14 cellular contexts compared by ENCODE assay signal in genomic region chr5:102758576-102758975, GRCh38. TPM values are rescaled to one million over a fixed set of nuclear protein-coding genes. Genes with fewer than 3 reads are reported as not detected.
DNase-seq lines count a peak whose midpoint lies in the region; ATAC-seq and TF ChIP-seq lines count a peak whose summit lies in the region.
"Had no signal": no experiment of that assay in that cellular context is flagged by ENCODE, and none has a peak within 500 bp of the region (broad histone marks: within the 10 kb centered on the region; RNA-seq: fewer than 3 reads in every experiment).

No MANE protein-coding gene starts in this region.

- H3K27me3 ChIP-seq in mesenchymal stem cell (ENCODE audit: control insufficient read depth in 1 of 2, insufficient read depth in 1 of 2, low read length in 2 of 2), result peaks cover 0 to 6% of the 10 kb centered on the region in 2 experiments
- H3K27me3 ChIP-seq: ovary, suprapubic skin had no signal

- H2AK5ac ChIP-seq in mesenchymal stem cell (ENCODE audit: low read length, severe bottlenecking), result no peak overlapping the region

- no peak overlapping the region for H3K4me3 ChIP-seq in astrocyte of the spinal cord (ENCODE audit: low read depth, low read length)
- H3K4me3 ChIP-seq in mesenchymal stem cell (ENCODE audit: insufficient read depth in 1 of 2, low read depth in 1 of 2, low read length in 2 of 2), result no peak overlapping the region
- H3K4me3 ChIP-seq: colonic mucosa, ovary, suprapubic skin had no signal

- no peaks in the 10 kb centered on the region for H3K27me3 Mint-ChIP-seq in activated CD4-positive, alpha-beta T cell treated with anti-CD3 and anti-CD28 coated beads, Interleukin-2, amount 10 ng/mL, durations not matched to agents 24 days and 14 days
- H3K27me3 Mint-ChIP-seq in natural killer cell treated with Interleukin-12 subunit alpha and Interleukin-12 subunit beta and Interleukin-15 and Interleukin-18, amount 100 ng/mL, for 72 hours, result peaks cover 0 to under 1% of the 10 kb centered on the region in 2 donors

- no peak overlapping the region for H3K27ac Mint-ChIP-seq in activated CD4-positive, alpha-beta T cell treated with anti-CD3 and anti-CD28 coated beads, Interleukin-2, amount 10 ng/mL, durations not matched to agents 24 days and 14 days
- H3K27ac Mint-ChIP-seq in natural killer cell treated with Interleukin-12 subunit alpha and Interleukin-12 subunit beta and Interleukin-15 and Interleukin-18, amount 100 ng/mL, for 72 hours, result peak overlapping the region in 1 of 2 donors; percentile 49
- H3K27ac Mint-ChIP-seq: activated CD4-positive, alpha-beta memory T cell treated with anti-CD3 and anti-CD28 coated beads for 36 hours; mesothelial cell of epicardium had no signal

- peak overlapping the region; percentile 30 for H3K9ac ChIP-seq in mesenchymal stem cell (ENCODE audit: low read length)

- H2BK12ac ChIP-seq in mesenchymal stem cell (ENCODE audit: low read length in 2 of 2), result no peak overlapping the region

- peaks cover 59% of the 10 kb centered on the region for H3K4me1 Mint-ChIP-seq in activated CD4-positive, alpha-beta T cell treated with anti-CD3 and anti-CD28 coated beads, Interleukin-2, amount 10 ng/mL, durations not matched to agents 24 days and 14 days
- peaks cover 58 to 70% of the 10 kb centered on the region in 2 donors for H3K4me1 Mint-ChIP-seq in natural killer cell treated with Interleukin-12 subunit alpha and Interleukin-12 subunit beta and Interleukin-15 and Interleukin-18, amount 100 ng/mL, for 72 hours (ENCODE audit: low read depth in 2 of 2)

- no peak overlapping the region for H2BK120ac ChIP-seq in mesenchymal stem cell (ENCODE audit: low read depth, low read length)

- no peak overlapping the region for H3K4ac ChIP-seq in mesenchymal stem cell (ENCODE audit: low read depth in 1 of 2, low read length in 2 of 2)

- no peak overlapping the region for H2BK15ac ChIP-seq in mesenchymal stem cell (ENCODE audit: low read depth, poor library complexity, severe bottlenecking)

- peak overlapping the region; percentile 20 for H3K4me3 Mint-ChIP-seq in activated CD4-positive, alpha-beta T cell treated with anti-CD3 and anti-CD28 coated beads, Interleukin-2, amount 10 ng/mL, durations not matched to agents 24 days and 14 days
- no peak overlapping the region for H3K4me3 Mint-ChIP-seq in natural killer cell treated with Interleukin-12 subunit alpha and Interleukin-12 subunit beta and Interleukin-15 and Interleukin-18, amount 100 ng/mL, for 72 hours
- H3K4me3 Mint-ChIP-seq: activated CD4-positive, alpha-beta memory T cell treated with anti-CD3 and anti-CD28 coated beads for 36 hours; mesothelial cell of epicardium had no signal

- DNase-seq in activated CD4-positive, alpha-beta T cell treated with anti-CD3 and anti-CD28 coated beads, Interleukin-2, amount 10 ng/mL, durations not matched to agents 24 days and 14 days, result no peak
- no peak for DNase-seq in activated CD4-positive, alpha-beta T cell treated with anti-CD3 and anti-CD28 coated beads for 48 hours
- DNase-seq in GM03348 (ENCODE audit: low spot score) (peak; percentile 34), astrocyte of the spinal cord (ENCODE audit: low read depth, low spot score) (peak; percentile 56), mesenchymal stem cell (peak; percentile 43)
- DNase-seq in natural killer cell treated with Interleukin-12 subunit alpha and Interleukin-12 subunit beta and Interleukin-15 and Interleukin-18, amount 100 ng/mL, for 72 hours (ENCODE audit: low spot score), result no peak
- DNase-seq: activated CD4-positive, alpha-beta memory T cell treated with anti-CD3 and anti-CD28 coated beads for 36 hours; activated gamma-delta T cell; colonic mucosa; ovary had no signal

- no peak overlapping the region for H4K91ac ChIP-seq in mesenchymal stem cell (ENCODE audit: low read length)

- H4K8ac ChIP-seq in mesenchymal stem cell (ENCODE audit: low read length), result no peak overlapping the region

- H3K9me3 ChIP-seq in mesenchymal stem cell (ENCODE audit: control insufficient read depth, low read length), result no peaks in the 10 kb centered on the region
- H3K9me3 ChIP-seq: colonic mucosa, ovary, suprapubic skin had no signal

- H3K23ac ChIP-seq in mesenchymal stem cell (ENCODE audit: low read length in 2 of 2), result no peak overlapping the region

- H3K36me3 Mint-ChIP-seq in activated CD4-positive, alpha-beta T cell treated with anti-CD3 and anti-CD28 coated beads, Interleukin-2, amount 10 ng/mL, durations not matched to agents 24 days and 14 days (ENCODE audit: low read depth), result peaks cover 11% of the 10 kb centered on the region
- no peaks in the 10 kb centered on the region for H3K36me3 Mint-ChIP-seq in natural killer cell treated with Interleukin-12 subunit alpha and Interleukin-12 subunit beta and Interleukin-15 and Interleukin-18, amount 100 ng/mL, for 72 hours
- H3K36me3 Mint-ChIP-seq: mesothelial cell of epicardium had no signal

- intact Hi-C loops in activated CD4-positive, alpha-beta T cell treated with anti-CD3 and anti-CD28 coated beads, Interleukin-2, amount 10 ng/mL, durations not matched to agents 24 days and 14 days (cut with micrococcal nuclease), result loop anchor here (5.0 kb wide), 1 partner anchor 1856 kb away; the partner anchor contains the start of gene ST8SIA4

- no peak overlapping the region for H3K4me2 ChIP-seq in mesenchymal stem cell (ENCODE audit: low read length, poor library complexity, severe bottlenecking)

- in situ Hi-C loops in astrocyte of the spinal cord (cut with HindIII; ENCODE audit: low sequenced_read_pairs), result no loop called here

- no peak for TF ChIP-seq CTCF in astrocyte of the spinal cord (IDR thresholded peaks at IDR 0.05; ENCODE audit: low read depth, low read length)

- H3K9me3 Mint-ChIP-seq in activated CD4-positive, alpha-beta T cell treated with anti-CD3 and anti-CD28 coated beads, Interleukin-2, amount 10 ng/mL, durations not matched to agents 24 days and 14 days, result no peaks in the 10 kb centered on the region
- peaks cover 3% of the 10 kb centered on the region for H3K9me3 Mint-ChIP-seq in natural killer cell treated with Interleukin-12 subunit alpha and Interleukin-12 subunit beta and Interleukin-15 and Interleukin-18, amount 100 ng/mL, for 72 hours
- H3K9me3 Mint-ChIP-seq: activated CD4-positive, alpha-beta memory T cell treated with anti-CD3 and anti-CD28 coated beads for 36 hours; mesothelial cell of epicardium had no signal

- H3K18ac ChIP-seq in mesenchymal stem cell (ENCODE audit: low read depth in 1 of 2, low read length in 2 of 2), result no peak overlapping the region

- no peak overlapping the region for H3K14ac ChIP-seq in mesenchymal stem cell (ENCODE audit: low read length in 2 of 2)

- peaks cover 10% of the 10 kb centered on the region for H3K79me1 ChIP-seq in mesenchymal stem cell (replicated peaks; ENCODE audit: low read length, poor library complexity, severe bottlenecking)

- ATAC-seq in HG03342 (IDR thresholded peaks at IDR 0.05; ENCODE audit: unreplicated experiment), result no peak
- ATAC-seq in natural killer cell treated with Interleukin-12 subunit alpha and Interleukin-12 subunit beta and Interleukin-15 and Interleukin-18, amount 100 ng/mL, for 72 hours, result no peak
- ATAC-seq in GM21737 (IDR thresholded peaks at IDR 0.05; ENCODE audit: unreplicated experiment), result no peak

- no peak overlapping the region for H2BK5ac ChIP-seq in mesenchymal stem cell (ENCODE audit: low read depth, low read length, poor library complexity, severe bottlenecking)

- no peaks in the 10 kb centered on the region for H3K36me3 ChIP-seq in mesenchymal stem cell (ENCODE audit: control insufficient read depth in 1 of 2, insufficient read depth in 2 of 2, low read depth in 1 of 2, low read length in 2 of 2)
- H3K36me3 ChIP-seq: colonic mucosa, ovary, suprapubic skin had no signal

- H2AFZ ChIP-seq in mesenchymal stem cell (ENCODE audit: low read depth, low read length), result no peak overlapping the region

- H3K4me1 ChIP-seq in mesenchymal stem cell (ENCODE audit: control insufficient read depth, insufficient read depth, low read depth, low read length), result peaks cover 10% of the 10 kb centered on the region
- H3K4me1 ChIP-seq: colonic mucosa had no signal

- no peak overlapping the region for H3K27ac ChIP-seq in mesenchymal stem cell (ENCODE audit: low read length, poor library complexity, severe bottlenecking)
- H3K27ac ChIP-seq: colonic mucosa, ovary, suprapubic skin had no signal

RNA-seq across cellular contexts. Expression of gene PAM, which starts 3.5 kb away (rescaled TPM):
- total RNA-seq in activated CD4-positive, alpha-beta T cell treated with anti-CD3 and anti-CD28 coated beads, Interleukin-2, amount 10 ng/mL, durations not matched to agents 24 days and 14 days, result 72.2 and 73.3 TPM in 2 replicates
- 253 TPM for polyA plus RNA-seq in mesenchymal stem cell (2013, experiment 1 of 2)
- 279 TPM for polyA plus RNA-seq in mesenchymal stem cell (2013, experiment 2 of 2)
- 100 to 1,000 TPM in 1 of 2 donors, 10 to 100 TPM in 1; 86.3 to 124 TPM for total RNA-seq in natural killer cell treated with Interleukin-12 subunit alpha and Interleukin-12 subunit beta and Interleukin-15 and Interleukin-18, amount 100 ng/mL, for 72 hours

Comparison
In these comparisons a context has a peak if more than half of its experiments do, and no peak if none do; other contexts are left out.
1. DNase-seq: peak in GM03348 (single experiment), astrocyte of the spinal cord (single experiment) and mesenchymal stem cell (single experiment); none in activated CD4-positive, alpha-beta T cell treated with anti-CD3 and anti-CD28 coated beads, Interleukin-2, amount 10 ng/mL, durations not matched to agents 24 days and 14 days (single experiment), activated CD4-positive, alpha-beta T cell treated with anti-CD3 and anti-CD28 coated beads for 48 hours (single experiment) and natural killer cell treated with Interleukin-12 subunit alpha and Interleukin-12 subunit beta and Interleukin-15 and Interleukin-18, amount 100 ng/mL, for 72 hours (single experiment).